Comparison of ENCODE assay signal across 8 cellular contexts in genomic region chr10:12448729-12449391, GRCh38.
DNase-seq lines count a peak whose midpoint lies in the region; ATAC-seq and TF ChIP-seq lines count a peak whose summit lies in the region.

No MANE protein-coding gene starts in this region.

- peak; percentile 87 for ATAC-seq in GM18498 (IDR thresholded peaks at IDR 0.05; ENCODE audit: unreplicated experiment)
- ATAC-seq in HG02885 (IDR thresholded peaks at IDR 0.05; ENCODE audit: poor library complexity, unreplicated experiment), result peak; percentile 88
- peak; percentile 82 for ATAC-seq in Panc1
- ATAC-seq in activated T-cell treated with anti-CD3 and anti-CD28 coated beads, Interleukin-2, amount 50 U/mL, for 72 hours (replicated peaks in 1 of 2), result peak; percentile 90 to 93
- ATAC-seq in left colon, result no peak

- CTCF ChIA-PET in Panc1 (lab: Charles Lee), result no interaction called here

- H2AFZ ChIP-seq in hepatocyte, result no peak overlapping the region

- BruUV-seq in Panc1 (replicated peaks; lab: Mats Ljungman, UMichigan), result no TSS peak

- peak overlapping the region; percentile 98 for H3K27ac Mint-ChIP-seq in activated T-cell treated with anti-CD3 and anti-CD28 coated beads, Interleukin-2, amount 50 U/mL, for 72 hours

- peaks cover 2 to 9% of the 10 kb centered on the region in 2 donors for H3K36me3 Mint-ChIP-seq in activated T-cell treated with anti-CD3 and anti-CD28 coated beads, Interleukin-2, amount 50 U/mL, for 72 hours (ENCODE audit: insufficient read depth in 2 of 2)

- H3K9me3 ChIP-seq in Panc1 (ENCODE audit: control insufficient read depth, insufficient read depth, low read depth, low read length), result no peaks in the 10 kb centered on the region
- H3K9me3 ChIP-seq in hepatocyte (ENCODE audit: low read depth), result no peaks in the 10 kb centered on the region

- DNase-seq in Panc1 (ENCODE audit: low read depth, low spot score), result peak; percentile 77
- peak; percentile 77 to 83 for DNase-seq in activated T-cell treated with anti-CD3 and anti-CD28 coated beads, Interleukin-2, amount 50 U/mL, for 72 hours
- DNase-seq in hepatocyte (ENCODE audit: low spot score), result no peak
- DNase-seq in stimulated activated CD8-positive, alpha-beta memory T cell treated with anti-CD3 and anti-CD28 coated beads, Interleukin-15, amount 100 ng/mL, for 48 hours (ENCODE audit: low read depth in 2 of 2), result peak; percentile 60 to 67
- DNase-seq in left colon, result no peak
- no peak for DNase-seq in T1000 (lab: John Stamatoyannopoulos, UW)

- H3K27me3 Mint-ChIP-seq in activated T-cell treated with anti-CD3 and anti-CD28 coated beads, Interleukin-2, amount 50 U/mL, for 72 hours (ENCODE audit: low read depth), result peaks cover 16% of the 10 kb centered on the region

- no peaks in the 10 kb centered on the region for H3K79me2 ChIP-seq in hepatocyte

- H3K27me3 ChIP-seq in Panc1 (ENCODE audit: control insufficient read depth, insufficient read depth, low read length), result no peaks in the 10 kb centered on the region
- H3K27me3 ChIP-seq in hepatocyte, result no peaks in the 10 kb centered on the region

- H3K9me3 Mint-ChIP-seq in activated T-cell treated with anti-CD3 and anti-CD28 coated beads, Interleukin-2, amount 50 U/mL, for 72 hours, result peaks cover 2 to 5% of the 10 kb centered on the region in 2 donors

- peak overlapping the region; percentile 79 to 82 for H3K4me3 Mint-ChIP-seq in activated T-cell treated with anti-CD3 and anti-CD28 coated beads, Interleukin-2, amount 50 U/mL, for 72 hours

- peaks cover 32% of the 10 kb centered on the region for H3K4me1 Mint-ChIP-seq in activated T-cell treated with anti-CD3 and anti-CD28 coated beads, Interleukin-2, amount 50 U/mL, for 72 hours (ENCODE audit: low read depth)

- no peak overlapping the region for H3K4me3 ChIP-seq in Panc1 (ENCODE audit: low read depth in 2 of 2, low read length in 2 of 2)
- no peak overlapping the region for H3K4me3 ChIP-seq in hepatocyte

- in situ Hi-C loops in Panc1 (cut with HindIII; ENCODE audit: low pct_unique_long_range_greater_than_20kb, low sequenced_read_pairs), result no loop called here

- H3K9me2 ChIP-seq in hepatocyte (replicated peaks; ENCODE audit: insufficient read depth), result no peaks in the 10 kb centered on the region

- WGBS in hepatocyte (ENCODE audit: low lambda C conversion rate, missing lambda C conversion rate), result 86% methylated on average over 18 of the region's 18 CpGs

- intact Hi-C loops in Panc1 (cut with micrococcal nuclease; ENCODE audit: unreplicated experiment) (no loop called here), left colon (cut with DNase I, micrococcal nuclease) (no loop called here)

- H3K27ac ChIP-seq in Panc1 (ENCODE audit: low read length) (peak overlapping the region; percentile 51; the same call in 1 of the 2 replicates), hepatocyte (peak overlapping the region; percentile 21)

- no peak for TF ChIP-seq CTCF in Panc1 (IDR thresholded peaks at IDR 0.05)
- TF ChIP-seq CTCF in hepatocyte (IDR thresholded peaks at IDR 0.05; ENCODE audit: poor library complexity), result no peak

- POLR2A ChIA-PET in Panc1 (lab: Charles Lee), result no interaction called here

- peaks cover 2% of the 10 kb centered on the region; the same call in 1 of the 2 replicates for H3K4me1 ChIP-seq in Panc1 (ENCODE audit: control insufficient read depth, insufficient read depth, low read length)
- H3K4me1 ChIP-seq in hepatocyte (ENCODE audit: insufficient read depth), result peaks cover 6% of the 10 kb centered on the region

- no peaks in the 10 kb centered on the region for H4K20me1 ChIP-seq in hepatocyte (ENCODE audit: insufficient read depth, poor library complexity, severe bottlenecking)

- no peak overlapping the region for H3K4me2 ChIP-seq in hepatocyte

- H3K36me3 ChIP-seq in Panc1 (ENCODE audit: control insufficient read depth, insufficient read depth, low read length) (no peaks in the 10 kb centered on the region), hepatocyte (replicated peaks; ENCODE audit: insufficient read depth, low read depth) (no peaks in the 10 kb centered on the region)

Comparison
In these comparisons a context has a peak if more than half of its experiments do, and no peak if none do; other contexts are left out.
1. DNase-seq: peak in Panc1 (single experiment), activated T-cell treated with anti-CD3 and anti-CD28 coated beads, Interleukin-2, amount 50 U/mL, for 72 hours (2 of 2) and stimulated activated CD8-positive, alpha-beta memory T cell treated with anti-CD3 and anti-CD28 coated beads, Interleukin-15, amount 100 ng/mL, for 48 hours (2 of 2); none in hepatocyte (single experiment), left colon (0 of 2) and T1000 (single experiment).